Comparison of ENCODE assay signal across 25 cellular contexts in the genomic region with DNA sequence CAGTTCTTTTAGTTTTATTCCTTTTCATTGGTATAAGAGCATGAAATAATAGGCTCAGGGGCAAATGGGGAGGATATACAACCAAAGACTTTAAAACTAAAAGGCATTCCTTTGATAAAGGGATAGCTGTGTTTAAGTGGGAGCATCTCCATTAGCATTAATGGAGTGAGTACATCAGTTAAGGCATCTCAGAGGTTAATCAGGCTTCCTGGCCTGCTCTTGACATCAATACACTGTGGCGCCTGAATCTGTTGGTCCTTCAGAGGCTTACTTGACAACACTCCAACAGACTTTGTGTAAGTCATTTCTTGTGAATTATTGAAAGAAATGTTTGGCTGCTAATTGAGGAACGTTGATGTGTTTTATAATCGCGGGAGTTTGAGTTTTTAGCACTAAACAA.
DNase-seq lines count a peak whose midpoint lies in the region; ATAC-seq, FAIRE-seq and TF ChIP-seq lines count a peak whose summit lies in the region.
"Had no signal": no experiment of that assay in that cellular context is flagged by ENCODE, and none has a peak within 500 bp of the region (broad histone marks: within the 10 kb centered on the region; RNA-seq: fewer than 3 reads in every experiment).

No MANE protein-coding gene starts in this region.

- no peak overlapping the region for H3K4me3 ChIP-seq in GM23338
- H3K4me3 ChIP-seq in IMR-90 (ENCODE audit: insufficient read depth, low read depth, low read length) = no peak overlapping the region
- H3K4me3 ChIP-seq in fibroblast of lung (replicated peaks in 1 of 4; ENCODE audit: control extremely low read depth in 1 of 4, insufficient read depth in 1 of 4, low read depth in 3 of 4, low read length in 4 of 4) = no peak overlapping the region
- H3K4me3 ChIP-seq in neural progenitor cell = no peak overlapping the region
- no peak overlapping the region for H3K4me3 ChIP-seq in pancreas
- H3K4me3 ChIP-seq: GM12878, GM23248, SJSA1 had no signal

- H3K27ac ChIP-seq in GM23338 (ENCODE audit: low read depth) (no peak overlapping the region), IMR-90 (ENCODE audit: insufficient read depth, low read length) (no peak overlapping the region), fibroblast of lung (ENCODE audit: insufficient read depth, low read length) (no peak overlapping the region), neural progenitor cell (no peak overlapping the region), pancreas (no peak overlapping the region)
- H3K27ac ChIP-seq: GM23248, SJSA1 had no signal

- H3K4ac ChIP-seq in IMR-90 (ENCODE audit: low read depth, low read length) = peak overlapping the region; percentile 28; the same call in 1 of the 2 replicates

- CTCF ChIA-PET in IMR-90 (lab: Yijun Ruan, JAX) = no interaction called here

- H3K14ac ChIP-seq in IMR-90 (replicated peaks; ENCODE audit: low read depth, low read length) = no peak overlapping the region

- TF ChIP-seq CTCF in GM23338 (conservative IDR thresholded peaks at IDR 0.05; ENCODE audit: low read depth in 2 of 2) = no peak
- TF ChIP-seq CTCF in IMR-90 (conservative IDR thresholded peaks at IDR 0.05; ENCODE audit: low read depth, low read length) = no peak
- no peak for TF ChIP-seq CTCF in fibroblast of lung (conservative IDR thresholded peaks at IDR 0.05 in 1 of 2, IDR thresholded peaks at IDR 0.05 in 1 of 2; ENCODE audit: low read depth in 1 of 2, low read length in 2 of 2)
- no peak for TF ChIP-seq CTCF in neural progenitor cell (IDR thresholded peaks at IDR 0.05)
- no peak for TF ChIP-seq CTCF in pancreas (IDR thresholded peaks at IDR 0.05)

- DNase-seq in GM23338 (ENCODE audit: low spot score) (peak; percentile 23), IMR-90 (no peak), fibroblast of lung (ENCODE audit: low read depth in 2 of 2) (no peak), neural progenitor cell (ENCODE audit: low spot score) (peak; percentile 6), mucosa of gallbladder (ENCODE audit: low spot score) (no peak), pancreas (no peak)
- DNase-seq: C1 segment of cervical spinal cord; Caco-2; CD8-positive, alpha-beta T cell; DMS79; EL; GDM1; GM23248; HCEC 1CT; Karpas-422; NCI-H1092; NCI-H1417 treated with DMSO at 0.1 percent for 48 hours; NCI-H1694 treated with DMSO at 0.1 percent for 48 hours; NCI-H2081; NCI-H526; Right ventricle myocardium superior; RPMI8226 had no signal

- no peaks in the 10 kb centered on the region for H3K36me3 ChIP-seq in GM23338 (ENCODE audit: insufficient read depth)
- 0 out of 2 replicates have a peak, but pooled peaks cover 2% of the 10 kb centered on the region for H3K36me3 ChIP-seq in IMR-90 (ENCODE audit: control insufficient read depth, insufficient read depth, low read length)
- H3K36me3 ChIP-seq in fibroblast of lung (ENCODE audit: control insufficient read depth, insufficient read depth, low read length) = no peaks in the 10 kb centered on the region
- peaks cover under 1% of the 10 kb centered on the region for H3K36me3 ChIP-seq in neural progenitor cell
- no peaks in the 10 kb centered on the region for H3K36me3 ChIP-seq in pancreas
- H3K36me3 ChIP-seq: SJSA1 had no signal

- H4K20me1 ChIP-seq in GM23338 (replicated peaks; ENCODE audit: insufficient read depth) (no peaks in the 10 kb centered on the region), IMR-90 (ENCODE audit: insufficient read depth, low read length) (no peaks in the 10 kb centered on the region), fibroblast of lung (ENCODE audit: control insufficient read depth, extremely low read depth, insufficient read depth, low read length) (no peaks in the 10 kb centered on the region), neural progenitor cell (ENCODE audit: low read depth) (no peaks in the 10 kb centered on the region)

- H3F3A ChIP-seq in GM23338 (replicated peaks; ENCODE audit: low read depth) (no peaks in the 10 kb centered on the region), neural progenitor cell (ENCODE audit: low read depth) (no peaks in the 10 kb centered on the region)

- H4K5ac ChIP-seq in IMR-90 (ENCODE audit: low read depth, low read length) = peak overlapping the region; percentile 38; the same call in 1 of the 2 replicates

- H3K27me3 ChIP-seq in GM23338 (ENCODE audit: insufficient read depth) (no peaks in the 10 kb centered on the region), IMR-90 (ENCODE audit: control insufficient read depth, insufficient read depth, low read length) (no peaks in the 10 kb centered on the region), fibroblast of lung (ENCODE audit: control insufficient read depth, insufficient read depth, low read length) (no peaks in the 10 kb centered on the region), neural progenitor cell (no peaks in the 10 kb centered on the region), pancreas (no peaks in the 10 kb centered on the region)
- H3K27me3 ChIP-seq: SJSA1 had no signal

- H3K27me3 Mint-ChIP-seq in GM23338 (ENCODE audit: insufficient read depth, low read depth, poor library complexity) = peaks cover 1% of the 10 kb centered on the region
- H3K27me3 Mint-ChIP-seq in neural progenitor cell (ENCODE audit: insufficient read depth, low read depth) = no peaks in the 10 kb centered on the region

- TF ChIP-seq POLR2A in IMR-90 (IDR thresholded peaks at IDR 0.05; ENCODE audit: low read depth, low read length) = no peak

- H2BK5ac ChIP-seq in IMR-90 (ENCODE audit: low read depth, low read length, poor library complexity, severe bottlenecking) = no peak overlapping the region

- H3K56ac ChIP-seq in IMR-90 (ENCODE audit: extremely low read depth, insufficient read depth, low read length) = no peak overlapping the region

- no peak overlapping the region for H3K27ac Mint-ChIP-seq in GM23338
- no peak overlapping the region for H3K27ac Mint-ChIP-seq in neural progenitor cell
- H3K27ac Mint-ChIP-seq: CD8-positive, alpha-beta T cell had no signal

- H2AK9ac ChIP-seq in IMR-90 (replicated peaks; ENCODE audit: low read depth, low read length, poor library complexity) = no peak overlapping the region

- 100% methylated on average over 3 of the region's 4 CpGs; no CpG with 5 or more reads in 1 of the 2 experiments for WGBS in IMR-90 (ENCODE audit: extremely low coverage in 2 of 2, insufficient read length in 1 of 2), 2 experiments
- WGBS in pancreas, 2 donors = 78 to 84% methylated on average over 4 of the region's 4 CpGs

- dilution Hi-C loops in IMR-90 (cut with HindIII; ENCODE audit: low sequenced_read_pairs, unreplicated experiment) = no loop called here

- POLR2A ChIA-PET in IMR-90 (lab: Charles Lee; ENCODE audit: unreplicated experiment) = no interaction called here

- in situ Hi-C loops in IMR-90 (cut with MboI; ENCODE audit: low sequenced_read_pairs) = no loop called here

- no peak overlapping the region for H4K91ac ChIP-seq in IMR-90 (ENCODE audit: insufficient read depth, low read depth, low read length)

- H3K9me3 ChIP-seq in IMR-90 (ENCODE audit: control insufficient read depth, insufficient read depth, low read length) (no peaks in the 10 kb centered on the region), fibroblast of lung (ENCODE audit: control insufficient read depth, insufficient read depth, low read depth, low read length) (no peaks in the 10 kb centered on the region), neural progenitor cell (ENCODE audit: low read depth) (no peaks in the 10 kb centered on the region), pancreas (no peaks in the 10 kb centered on the region)
- H3K9me3 ChIP-seq: Caco-2, SJSA1 had no signal

- H3K79me1 ChIP-seq in IMR-90 (ENCODE audit: low read depth in 1 of 2, low read length in 2 of 2) = peaks cover 0 to 3% of the 10 kb centered on the region in 2 experiments; a peak in 1 of 4 replicates

- no TSS peak for BruUV-seq in IMR-90 (replicated peaks; lab: Mats Ljungman, UMichigan)

- no peak overlapping the region; the same call in 1 of the 2 replicates for H2BK20ac ChIP-seq in IMR-90 (ENCODE audit: low read depth, low read length)

- peaks cover 15% of the 10 kb centered on the region; the same call in 1 of the 2 replicates for H3K4me1 ChIP-seq in GM23338 (ENCODE audit: insufficient read depth)
- peaks cover 4% of the 10 kb centered on the region for H3K4me1 ChIP-seq in IMR-90 (ENCODE audit: control insufficient read depth, insufficient read depth, low read length)
- no peaks in the 10 kb centered on the region for H3K4me1 ChIP-seq in fibroblast of lung (ENCODE audit: control insufficient read depth, extremely low read depth, insufficient read depth, low read length)
- H3K4me1 ChIP-seq in neural progenitor cell = no peaks in the 10 kb centered on the region
- H3K4me1 ChIP-seq in pancreas = no peaks in the 10 kb centered on the region
- H3K4me1 ChIP-seq: Caco-2 had no signal

- no peak overlapping the region for H3K9ac ChIP-seq in IMR-90 (ENCODE audit: low read depth, low read length)
- no peak overlapping the region for H3K9ac ChIP-seq in fibroblast of lung (ENCODE audit: insufficient read depth, low read length)
- H3K9ac ChIP-seq in neural progenitor cell = no peak overlapping the region
- H3K9ac ChIP-seq: GM23248 had no signal

- H3K4me3 Mint-ChIP-seq in GM23338 (no peak overlapping the region), neural progenitor cell (no peak overlapping the region)
- H3K4me3 Mint-ChIP-seq: CD8-positive, alpha-beta T cell had no signal

- H2BK120ac ChIP-seq in IMR-90 (ENCODE audit: low read depth, low read length) = no peak overlapping the region

- H3K9me1 ChIP-seq in IMR-90 (ENCODE audit: insufficient read depth, low read length) = peaks cover 3% of the 10 kb centered on the region

- no peak overlapping the region for H3K18ac ChIP-seq in IMR-90 (ENCODE audit: low read depth, low read length)

- H2BK15ac ChIP-seq in IMR-90 (ENCODE audit: low read depth, low read length) = 0 out of 3 replicates have a peak overlapping the region, but pooled peaks have one; percentile 11

- H2AFZ ChIP-seq in GM23338 (no peak overlapping the region), IMR-90 (replicated peaks; ENCODE audit: low read length, poor library complexity) (no peak overlapping the region), fibroblast of lung (ENCODE audit: low read length) (peak overlapping the region; percentile 39), neural progenitor cell (replicated peaks) (no peak overlapping the region)
- H2AFZ ChIP-seq: GM23248 had no signal

- H3K36me3 Mint-ChIP-seq in GM23338 (ENCODE audit: low read depth) = no peaks in the 10 kb centered on the region
- H3K36me3 Mint-ChIP-seq in neural progenitor cell = no peaks in the 10 kb centered on the region

- H3K79me2 ChIP-seq in GM23338 (replicated peaks; ENCODE audit: insufficient read depth) (no peaks in the 10 kb centered on the region), fibroblast of lung (ENCODE audit: control insufficient read depth, insufficient read depth, low read length) (no peaks in the 10 kb centered on the region), neural progenitor cell (ENCODE audit: low read depth) (no peaks in the 10 kb centered on the region)

- H2AK5ac ChIP-seq in IMR-90 (ENCODE audit: low read depth, low read length) = peak overlapping the region; percentile 75; the same call in 1 of the 2 replicates

- H3K9me3 Mint-ChIP-seq in GM23338 = no peaks in the 10 kb centered on the region
- H3K9me3 Mint-ChIP-seq in neural progenitor cell = no peaks in the 10 kb centered on the region
- H3K9me3 Mint-ChIP-seq: CD8-positive, alpha-beta T cell had no signal

- H3K4me1 Mint-ChIP-seq in GM23338 (peaks cover 16% of the 10 kb centered on the region; the same call in 2 of the 3 replicates), neural progenitor cell (no peaks in the 10 kb centered on the region)

- no peak overlapping the region; a peak in 1 of 4 replicates for H4K8ac ChIP-seq in IMR-90 (ENCODE audit: low read depth in 2 of 2, low read length in 2 of 2)

- no peak for TF ChIP-seq RAD21 in IMR-90 (IDR thresholded peaks at IDR 0.05; ENCODE audit: low read length)

- no peaks in the 10 kb centered on the region for H3K9me2 ChIP-seq in GM23338 (ENCODE audit: insufficient read depth)

- ATAC-seq in GM23338 = peak; percentile 67
- no peak for ATAC-seq in IMR-90 (ENCODE audit: low read depth)
- no peak for ATAC-seq in GM21723 (IDR thresholded peaks at IDR 0.05; ENCODE audit: unreplicated experiment)
- no peak for ATAC-seq in pancreas
- ATAC-seq: CD8-positive, alpha-beta T cell; GM12878 had no signal

- H3K23ac ChIP-seq in IMR-90 (ENCODE audit: low read depth, low read length) = no peak overlapping the region

- intact Hi-C loops in IMR-90 (cut with micrococcal nuclease) (loop anchor here (10.0 kb wide), 1 partner anchor 486 kb away; a partner anchor contains a TSS), pancreas (cut with DNase I) (no loop called here)

- FAIRE-seq in pancreas (lab: Jason Lieb, UNC) = no peak

- H3K4me2 ChIP-seq in GM23338 (no peak overlapping the region), IMR-90 (ENCODE audit: low read depth, low read length) (no peak overlapping the region), fibroblast of lung (ENCODE audit: extremely low read depth, insufficient read depth, low read length) (no peak overlapping the region), neural progenitor cell (no peak overlapping the region)

Comparison
In these comparisons a context has a peak if more than half of its experiments do, and no peak if none do; other contexts are left out.
1. DNase-seq: peak in GM23338 (single experiment) and neural progenitor cell (single experiment); none in IMR-90 (single experiment), fibroblast of lung (0 of 2), mucosa of gallbladder (single experiment) and pancreas (0 of 6).